21 cellular contexts compared by ENCODE assay signal in genomic region chr3:51891242-51892039, GRCh38. TPM values are rescaled to one million over a fixed set of nuclear protein-coding genes. Genes with fewer than 3 reads are reported as not detected.
A peak's percentile ranks its signal among the peaks of the same experiment; 100 is the strongest.
DNase-seq lines count a peak whose midpoint lies in the region; ATAC-seq, FAIRE-seq and TF ChIP-seq lines count a peak whose summit lies in the region.
"Had no signal": no experiment of that assay in that cellular context is flagged by ENCODE, and none has a peak within 500 bp of the region (broad histone marks: within the 10 kb centered on the region; RNA-seq: fewer than 3 reads in every experiment).

No MANE protein-coding gene starts in this region.

- H3K4me1 ChIP-seq in kidney (ENCODE audit: control insufficient read depth in 1 of 2, insufficient read depth in 1 of 2, low read depth in 1 of 2, low read length in 2 of 2), result no peaks in the 10 kb centered on the region
- H3K4me1 ChIP-seq: A549, BE2C had no signal

- in situ Hi-C loops in G401 (cut with HindIII; ENCODE audit: low sequenced_read_pairs), result no loop called here

- H3K9me3 ChIP-seq in kidney (ENCODE audit: control insufficient read depth in 1 of 2, low read length in 2 of 2), result no peaks in the 10 kb centered on the region
- H3K9me3 ChIP-seq: A549, BE2C had no signal

- no peaks in the 10 kb centered on the region for H3K36me3 ChIP-seq in kidney (ENCODE audit: control insufficient read depth in 1 of 2, insufficient read depth in 2 of 2, low read length in 2 of 2)
- H3K36me3 ChIP-seq: BE2C had no signal

- H3K36me3 Mint-ChIP-seq in activated T-helper 17 cell treated with anti-CD3 and anti-CD28 coated beads, Interleukin-2, amount 50 U/mL, for 72 hours (ENCODE audit: low read depth), result no peaks in the 10 kb centered on the region
- no peaks in the 10 kb centered on the region for H3K36me3 Mint-ChIP-seq in activated CD8-positive, alpha-beta memory T cell treated with anti-CD3 and anti-CD28 coated beads, Interleukin-2, amount 10 ng/mL, durations not matched to agents 7 days and 5 days
- H3K36me3 Mint-ChIP-seq: CD4-positive, alpha-beta memory T cell had no signal

- no peak for ATAC-seq in activated T-helper 17 cell treated with anti-CD3 and anti-CD28 coated beads, Interleukin-2, amount 50 U/mL, for 72 hours (replicated peaks)
- ATAC-seq in HG03196 (IDR thresholded peaks at IDR 0.05; ENCODE audit: unreplicated experiment), result no peak
- no peak for ATAC-seq in activated CD8-positive, alpha-beta memory T cell treated with anti-CD3 and anti-CD28 coated beads, Interleukin-2, amount 10 ng/mL, durations not matched to agents 7 days and 5 days
- ATAC-seq: A549, HepG2 had no signal

- FAIRE-seq in kidney (lab: Jason Lieb, UNC), result no peak
- FAIRE-seq: A549, GM12892, HepG2, HTR-8/SVneo had no signal

- H3K9ac ChIP-seq in kidney (ENCODE audit: low read length in 2 of 2), result no peak overlapping the region

- CTCF ChIA-PET in activated CD8-positive, alpha-beta memory T cell treated with anti-CD3 and anti-CD28 coated beads, Interleukin-2, amount 10 ng/mL, durations not matched to agents 7 days and 5 days (lab: Charles Lee), result no interaction called here

- peaks cover 8% of the 10 kb centered on the region for H3K27me3 Mint-ChIP-seq in activated T-helper 17 cell treated with anti-CD3 and anti-CD28 coated beads, Interleukin-2, amount 50 U/mL, for 72 hours
- peaks cover 15% of the 10 kb centered on the region for H3K27me3 Mint-ChIP-seq in activated CD8-positive, alpha-beta memory T cell treated with anti-CD3 and anti-CD28 coated beads, Interleukin-2, amount 10 ng/mL, durations not matched to agents 7 days and 5 days

- peak; percentile 62 for DNase-seq in G401 (ENCODE audit: low spot score)
- DNase-seq in Jurkat, Clone E6-1 (ENCODE audit: low read depth, low spot score), result peak; percentile 90
- peak; percentile 37 for DNase-seq in kidney
- DNase-seq in central memory CD4-positive, alpha-beta T cell, result no peak
- no peak for DNase-seq in activated CD8-positive, alpha-beta memory T cell treated with anti-CD3 and anti-CD28 coated beads, Interleukin-2, amount 10 ng/mL, durations not matched to agents 7 days and 5 days
- DNase-seq: BE2C; CD4-positive, alpha-beta memory T cell; DMS79; EL; GDM1; GOT3; H9; HFFc6 had no signal

- peak overlapping the region; percentile 1 for H3K27ac Mint-ChIP-seq in activated T-helper 17 cell treated with anti-CD3 and anti-CD28 coated beads, Interleukin-2, amount 50 U/mL, for 72 hours
- H3K27ac Mint-ChIP-seq in activated CD8-positive, alpha-beta memory T cell treated with anti-CD3 and anti-CD28 coated beads, Interleukin-2, amount 10 ng/mL, durations not matched to agents 7 days and 5 days, result no peak overlapping the region
- H3K27ac Mint-ChIP-seq: H9, HFFc6 had no signal

- no peak for TF ChIP-seq CTCF in kidney (IDR thresholded peaks at IDR 0.05; ENCODE audit: borderline replicate concordance, extremely low read depth, insufficient read depth)

- no peak overlapping the region for H3K4me3 Mint-ChIP-seq in activated T-helper 17 cell treated with anti-CD3 and anti-CD28 coated beads, Interleukin-2, amount 50 U/mL, for 72 hours
- no peak overlapping the region for H3K4me3 Mint-ChIP-seq in activated CD8-positive, alpha-beta memory T cell treated with anti-CD3 and anti-CD28 coated beads, Interleukin-2, amount 10 ng/mL, durations not matched to agents 7 days and 5 days
- H3K4me3 Mint-ChIP-seq: CD4-positive, alpha-beta memory T cell; H9; HFFc6 had no signal

- peak overlapping the region; percentile 36 for H3K4me3 ChIP-seq in Jurkat, Clone E6-1 (ENCODE audit: low read length)
- H3K4me3 ChIP-seq in kidney (ENCODE audit: low read length in 2 of 2), result no peak overlapping the region
- H3K4me3 ChIP-seq: A549 had no signal

- intact Hi-C loops in kidney (cut with DNase I), result no loop called here

- H3K9me3 Mint-ChIP-seq in activated T-helper 17 cell treated with anti-CD3 and anti-CD28 coated beads, Interleukin-2, amount 50 U/mL, for 72 hours, result no peaks in the 10 kb centered on the region
- no peaks in the 10 kb centered on the region for H3K9me3 Mint-ChIP-seq in activated CD8-positive, alpha-beta memory T cell treated with anti-CD3 and anti-CD28 coated beads, Interleukin-2, amount 10 ng/mL, durations not matched to agents 7 days and 5 days (ENCODE audit: low read depth)
- H3K9me3 Mint-ChIP-seq: CD4-positive, alpha-beta memory T cell; H9; HFFc6 had no signal

- H3K4me1 Mint-ChIP-seq in activated T-helper 17 cell treated with anti-CD3 and anti-CD28 coated beads, Interleukin-2, amount 50 U/mL, for 72 hours, result peaks cover 4% of the 10 kb centered on the region
- peaks cover 26% of the 10 kb centered on the region for H3K4me1 Mint-ChIP-seq in activated CD8-positive, alpha-beta memory T cell treated with anti-CD3 and anti-CD28 coated beads, Interleukin-2, amount 10 ng/mL, durations not matched to agents 7 days and 5 days

- no peak overlapping the region for H3K27ac ChIP-seq in kidney (ENCODE audit: low read depth in 2 of 2, low read length in 2 of 2)
- H3K27ac ChIP-seq: A549, C4-2B had no signal

RNA-seq across cellular contexts. Expression of gene IQCF1, which starts 11.7 kb away (rescaled TPM):
- total RNA-seq in G401 (2014; rRNA removed; shearing (Covaris generic)), result not detected in 2 replicates
- polyA plus RNA-seq in Jurkat, Clone E6-1 (2012; ENCODE audit: insufficient read depth, insufficient read length), result not detected
- under 1 TPM in 1 of 2 donors, not detected in 1; 0.66 TPM for total RNA-seq in activated T-helper 17 cell treated with anti-CD3 and anti-CD28 coated beads, Interleukin-2, amount 50 U/mL, for 72 hours
- total RNA-seq in kidney, result not detected
- not detected for polyA plus RNA-seq in kidney (ENCODE audit: insufficient read depth, low read depth, low replicate concordance)
- not detected for total RNA-seq in activated CD8-positive, alpha-beta memory T cell treated with anti-CD3 and anti-CD28 coated beads, Interleukin-2, amount 10 ng/mL, durations not matched to agents 7 days and 5 days
- total RNA-seq: CD4-positive, alpha-beta memory T cell; H9; HepG2; HFFc6 had no signal
- polyA plus RNA-seq: A549; AG04450; CD4-positive, alpha-beta memory T cell; HepG2 had no signal

RNA-seq across cellular contexts. Expression of gene IQCF5, which starts 16.0 kb away (rescaled TPM):
- not detected in 2 replicates for total RNA-seq in G401 (2014; rRNA removed; shearing (Covaris generic))
- not detected for polyA plus RNA-seq in Jurkat, Clone E6-1 (2012; ENCODE audit: insufficient read depth, insufficient read length)
- total RNA-seq in activated T-helper 17 cell treated with anti-CD3 and anti-CD28 coated beads, Interleukin-2, amount 50 U/mL, for 72 hours, result not detected
- not detected for total RNA-seq in kidney
- polyA plus RNA-seq in kidney (ENCODE audit: insufficient read depth, low read depth, low replicate concordance), result not detected
- total RNA-seq in activated CD8-positive, alpha-beta memory T cell treated with anti-CD3 and anti-CD28 coated beads, Interleukin-2, amount 10 ng/mL, durations not matched to agents 7 days and 5 days, result not detected
- total RNA-seq: CD4-positive, alpha-beta memory T cell; H9; HepG2; HFFc6 had no signal
- polyA plus RNA-seq: A549; AG04450; CD4-positive, alpha-beta memory T cell; HepG2 had no signal

RNA-seq across cellular contexts. Expression of gene IQCF2, which starts 30.0 kb away (rescaled TPM):
- not detected in 2 replicates for total RNA-seq in G401 (2014; rRNA removed; shearing (Covaris generic))
- not detected for polyA plus RNA-seq in Jurkat, Clone E6-1 (2012; ENCODE audit: insufficient read depth, insufficient read length)
- total RNA-seq in activated T-helper 17 cell treated with anti-CD3 and anti-CD28 coated beads, Interleukin-2, amount 50 U/mL, for 72 hours, result not detected
- total RNA-seq in kidney, result not detected
- not detected for polyA plus RNA-seq in kidney (ENCODE audit: insufficient read depth, low read depth, low replicate concordance)
- total RNA-seq in activated CD8-positive, alpha-beta memory T cell treated with anti-CD3 and anti-CD28 coated beads, Interleukin-2, amount 10 ng/mL, durations not matched to agents 7 days and 5 days, result not detected
- total RNA-seq: CD4-positive, alpha-beta memory T cell; H9; HepG2; HFFc6 had no signal
- polyA plus RNA-seq: A549; AG04450; CD4-positive, alpha-beta memory T cell; HepG2 had no signal

RNA-seq across cellular contexts. Expression of gene RRP9, which starts 50.3 kb away (rescaled TPM):
- total RNA-seq in G401 (2014; rRNA removed; shearing (Covaris generic)), result 80.6 and 87.0 TPM in 2 replicates
- 83.8 TPM for polyA plus RNA-seq in Jurkat, Clone E6-1 (2012; ENCODE audit: insufficient read depth, insufficient read length)
- 10 to 100 TPM; 21.5 to 53.0 TPM for total RNA-seq in activated T-helper 17 cell treated with anti-CD3 and anti-CD28 coated beads, Interleukin-2, amount 50 U/mL, for 72 hours
- total RNA-seq in kidney, result 18.6 TPM
- 17.8 TPM for polyA plus RNA-seq in kidney (ENCODE audit: insufficient read depth, low read depth, low replicate concordance)
- 10 to 100 TPM; 25.4 to 38.0 TPM for total RNA-seq in activated CD8-positive, alpha-beta memory T cell treated with anti-CD3 and anti-CD28 coated beads, Interleukin-2, amount 10 ng/mL, durations not matched to agents 7 days and 5 days

RNA-seq across cellular contexts. Expression of gene PARP3, which starts 50.7 kb away (rescaled TPM):
- 6.4 and 9.7 TPM in 2 replicates for total RNA-seq in G401 (2014; rRNA removed; shearing (Covaris generic))
- 11.8 TPM for polyA plus RNA-seq in Jurkat, Clone E6-1 (2012; ENCODE audit: insufficient read depth, insufficient read length)
- 10 to 100 TPM; 10.4 to 13.4 TPM for total RNA-seq in activated T-helper 17 cell treated with anti-CD3 and anti-CD28 coated beads, Interleukin-2, amount 50 U/mL, for 72 hours
- 28.5 TPM for total RNA-seq in kidney
- polyA plus RNA-seq in kidney (ENCODE audit: insufficient read depth, low read depth, low replicate concordance), result 30.1 TPM
- 10 to 100 TPM; 15.8 to 19.0 TPM for total RNA-seq in activated CD8-positive, alpha-beta memory T cell treated with anti-CD3 and anti-CD28 coated beads, Interleukin-2, amount 10 ng/mL, durations not matched to agents 7 days and 5 days

Comparison
In these comparisons a context has a peak if more than half of its experiments do, and no peak if none do; other contexts are left out.
1. DNase-seq: peak in G401 (single experiment), Jurkat, Clone E6-1 (single experiment) and kidney (single experiment); none in central memory CD4-positive, alpha-beta T cell (single experiment) and activated CD8-positive, alpha-beta memory T cell treated with anti-CD3 and anti-CD28 coated beads, Interleukin-2, amount 10 ng/mL, durations not matched to agents 7 days and 5 days (single experiment).